Comparison of ENCODE assay signal across 26 cellular contexts in genomic region chr2:17375262-17375661, GRCh38.
DNase-seq lines count a peak whose midpoint lies in the region; ATAC-seq, FAIRE-seq and TF ChIP-seq lines count a peak whose summit lies in the region.
"Had no signal": no experiment of that assay in that cellular context is flagged by ENCODE, and none has a peak within 500 bp of the region (broad histone marks: within the 10 kb centered on the region; RNA-seq: fewer than 3 reads in every experiment).

No MANE protein-coding gene starts in this region.

- H3K9ac ChIP-seq in KMS-11 = peak overlapping the region; percentile 50
- H3K9ac ChIP-seq in neural cell (ENCODE audit: low read length) = no peak overlapping the region

- no peak for TF ChIP-seq CTCF in GM12865 (IDR thresholded peaks at IDR 0.05; ENCODE audit: insufficient read depth, low read depth, low read length, missing control alignments)
- TF ChIP-seq CTCF in KMS-11 (conservative IDR thresholded peaks at IDR 0.05; ENCODE audit: low read depth, low read length) = peak; percentile 26; the same call in 1 of the 2 replicates
- no peak for TF ChIP-seq CTCF in bronchial epithelial cell (IDR thresholded peaks at IDR 0.05; ENCODE audit: insufficient read depth, low read length, severe bottlenecking)
- TF ChIP-seq CTCF in neural cell (IDR thresholded peaks at IDR 0.05; ENCODE audit: poor library complexity, severe bottlenecking) = no peak
- no peak for TF ChIP-seq CTCF in WERI-Rb-1 (IDR thresholded peaks at IDR 0.05; ENCODE audit: low read depth, low read length)

- H3K9me3 ChIP-seq in neural cell (ENCODE audit: low read length) (no peaks in the 10 kb centered on the region), WERI-Rb-1 (ENCODE audit: severe bottlenecking) (peaks cover 4% of the 10 kb centered on the region)

- TF ChIP-seq EP300 in neural cell (conservative IDR thresholded peaks at IDR 0.05; ENCODE audit: poor library complexity, severe bottlenecking) = no peak

- H3K36me3 ChIP-seq in KMS-11 (ENCODE audit: insufficient read depth) (no peaks in the 10 kb centered on the region), bronchial epithelial cell (ENCODE audit: control insufficient read depth, insufficient read depth, low read length) (no peaks in the 10 kb centered on the region), neural cell (ENCODE audit: insufficient read depth, low read length) (no peaks in the 10 kb centered on the region), WERI-Rb-1 (no peaks in the 10 kb centered on the region)
- H3K36me3 ChIP-seq: cardiac muscle cell, tibial nerve had no signal

- TF ChIP-seq RAD21 in neural cell (conservative IDR thresholded peaks at IDR 0.05) = no peak

- H3K9me2 ChIP-seq in neural cell (ENCODE audit: insufficient read depth, low read length) = no peaks in the 10 kb centered on the region

- H4K20me1 ChIP-seq in KMS-11 (ENCODE audit: insufficient read depth) (no peaks in the 10 kb centered on the region), neural cell (ENCODE audit: insufficient read depth) (no peaks in the 10 kb centered on the region)

- DNase-seq in GM12865 (ENCODE audit: low read depth) = peak; percentile 2
- DNase-seq in bronchial epithelial cell (ENCODE audit: low read depth) = peak; percentile 39
- DNase-seq in midbrain (lab: John Stamatoyannopoulos, UW) = no peak
- no peak for DNase-seq in stimulated activated CD8-positive, alpha-beta memory T cell treated with anti-CD3 and anti-CD28 coated beads, Interleukin-4, amount 100 ng/mL, for 48 hours
- no peak for DNase-seq in WERI-Rb-1
- DNase-seq: activated CD4-positive, alpha-beta T cell treated with anti-CD3 and anti-CD28 coated beads, Interleukin-2, amount 50 U/mL, for 48 hours; activated gamma-delta T cell; CD4-positive, CD25-positive, alpha-beta regulatory T cell; DMS 273 treated with DMSO at 0.1 percent for 48 hours; erythroblast; foreskin melanocyte; GF-D8; H7; kidney glomerular epithelial cell; natural killer cell; NCI-H1436 treated with DMSO at 0.1 percent for 48 hours; NCI-H82; stimulated activated CD4-positive, alpha-beta T cell treated with anti-CD3 and anti-CD28 coated beads, Interleukin-4, amount 100 ng/mL, for 1 hour had no signal

- H2AFZ ChIP-seq in KMS-11 (ENCODE audit: low read depth) = peak overlapping the region; percentile 56
- H2AFZ ChIP-seq in neural cell (ENCODE audit: low read depth, low read length) = no peak overlapping the region

- H3K4me2 ChIP-seq in KMS-11 = peak overlapping the region; percentile 76
- H3K4me2 ChIP-seq in neural cell (ENCODE audit: low read length) = no peak overlapping the region
- H3K4me2 ChIP-seq: smooth muscle cell had no signal

- H3K27ac ChIP-seq in KMS-11 = peak overlapping the region; percentile 90
- H3K27ac ChIP-seq in neural cell (ENCODE audit: low read length) = no peak overlapping the region
- H3K27ac ChIP-seq in WERI-Rb-1 = no peak overlapping the region
- H3K27ac ChIP-seq: cardiac muscle cell, tibial nerve had no signal

- H3K4me3 ChIP-seq in GM12865 (ENCODE audit: low read depth, low read length) (no peak overlapping the region), KMS-11 (IDR thresholded peaks at IDR 0.05; ENCODE audit: insufficient read depth, low read depth, low read length) (no peak overlapping the region), bronchial epithelial cell (ENCODE audit: low read depth, low read length) (no peak overlapping the region), neural cell (ENCODE audit: low read length) (no peak overlapping the region), WERI-Rb-1 (ENCODE audit: low read depth, low read length) (no peak overlapping the region)
- H3K4me3 ChIP-seq: cardiac muscle cell, dorsolateral prefrontal cortex, smooth muscle cell, tibial nerve had no signal

- H3F3A ChIP-seq in neural cell (ENCODE audit: insufficient read depth, low read length, poor library complexity, severe bottlenecking) = no peaks in the 10 kb centered on the region

- no peaks in the 10 kb centered on the region for H3K79me2 ChIP-seq in KMS-11 (ENCODE audit: insufficient read depth, low read depth)
- H3K79me2 ChIP-seq in neural cell (replicated peaks; ENCODE audit: insufficient read depth, low read length) = no peaks in the 10 kb centered on the region

- no peak for ATAC-seq in HG02678 (IDR thresholded peaks at IDR 0.05; ENCODE audit: unreplicated experiment)
- ATAC-seq: natural killer cell, Panc1 had no signal

- FAIRE-seq in bronchial epithelial cell (lab: Jason Lieb, UNC) = no peak

- H3K27me3 ChIP-seq in KMS-11 (ENCODE audit: insufficient read depth, low read depth) (no peaks in the 10 kb centered on the region), bronchial epithelial cell (ENCODE audit: control insufficient read depth, insufficient read depth, low read length) (no peaks in the 10 kb centered on the region), neural cell (ENCODE audit: insufficient read depth, low read depth, low read length) (no peaks in the 10 kb centered on the region), WERI-Rb-1 (ENCODE audit: insufficient read depth, low read depth, severe bottlenecking) (no peaks in the 10 kb centered on the region)
- H3K27me3 ChIP-seq: dorsolateral prefrontal cortex, tibial nerve had no signal

- peaks cover 60% of the 10 kb centered on the region for H3K4me1 ChIP-seq in KMS-11 (ENCODE audit: low read depth, poor library complexity, severe bottlenecking)
- H3K4me1 ChIP-seq: tibial nerve had no signal

TF ChIP-seq in neural cell, 6 proteins besides CTCF, POLR2A, EP300 and RAD21:
- TF ChIP-seq EZH2 (IDR thresholded peaks at IDR 0.05; ENCODE audit: borderline replicate concordance, insufficient read depth, low read length, poor library complexity, severe bottlenecking) = no peak
- no peak for TF ChIP-seq MXI1 (conservative IDR thresholded peaks at IDR 0.05; ENCODE audit: poor library complexity, severe bottlenecking)
- TF ChIP-seq, protein P1, sequence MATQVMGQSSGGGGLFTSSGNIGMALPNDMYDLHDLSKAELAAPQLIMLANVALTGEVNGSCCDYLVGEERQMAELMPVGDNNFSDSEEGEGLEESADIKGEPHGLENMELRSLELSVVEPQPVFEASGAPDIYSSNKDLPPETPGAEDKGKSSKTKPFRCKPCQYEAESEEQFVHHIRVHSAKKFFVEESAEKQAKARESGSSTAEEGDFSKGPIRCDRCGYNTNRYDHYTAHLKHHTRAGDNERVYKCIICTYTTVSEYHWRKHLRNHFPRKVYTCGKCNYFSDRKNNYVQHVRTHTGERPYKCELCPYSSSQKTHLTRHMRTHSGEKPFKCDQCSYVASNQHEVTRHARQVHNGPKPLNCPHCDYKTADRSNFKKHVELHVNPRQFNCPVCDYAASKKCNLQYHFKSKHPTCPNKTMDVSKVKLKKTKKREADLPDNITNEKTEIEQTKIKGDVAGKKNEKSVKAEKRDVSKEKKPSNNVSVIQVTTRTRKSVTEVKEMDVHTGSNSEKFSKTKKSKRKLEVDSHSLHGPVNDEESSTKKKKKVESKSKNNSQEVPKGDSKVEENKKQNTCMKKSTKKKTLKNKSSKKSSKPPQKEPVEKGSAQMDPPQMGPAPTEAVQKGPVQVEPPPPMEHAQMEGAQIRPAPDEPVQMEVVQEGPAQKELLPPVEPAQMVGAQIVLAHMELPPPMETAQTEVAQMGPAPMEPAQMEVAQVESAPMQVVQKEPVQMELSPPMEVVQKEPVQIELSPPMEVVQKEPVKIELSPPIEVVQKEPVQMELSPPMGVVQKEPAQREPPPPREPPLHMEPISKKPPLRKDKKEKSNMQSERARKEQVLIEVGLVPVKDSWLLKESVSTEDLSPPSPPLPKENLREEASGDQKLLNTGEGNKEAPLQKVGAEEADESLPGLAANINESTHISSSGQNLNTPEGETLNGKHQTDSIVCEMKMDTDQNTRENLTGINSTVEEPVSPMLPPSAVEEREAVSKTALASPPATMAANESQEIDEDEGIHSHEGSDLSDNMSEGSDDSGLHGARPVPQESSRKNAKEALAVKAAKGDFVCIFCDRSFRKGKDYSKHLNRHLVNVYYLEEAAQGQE (IDR thresholded peaks at IDR 0.05; ENCODE audit: borderline replicate concordance) = no peak
- peak; percentile 29 for TF ChIP-seq POLR2AphosphoS5 (IDR thresholded peaks at IDR 0.05)
- peak; percentile 16 for TF ChIP-seq SMC3 (conservative IDR thresholded peaks at IDR 0.05; ENCODE audit: poor library complexity)
- TF ChIP-seq TAF1 (IDR thresholded peaks at IDR 0.05; ENCODE audit: low read depth) = no peak

Comparison
In these comparisons a context has a peak if more than half of its experiments do, and no peak if none do; other contexts are left out.
1. DNase-seq: peak in GM12865 (single experiment) and bronchial epithelial cell (single experiment); none in midbrain (single experiment), stimulated activated CD8-positive, alpha-beta memory T cell treated with anti-CD3 and anti-CD28 coated beads, Interleukin-4, amount 100 ng/mL, for 48 hours (single experiment) and WERI-Rb-1 (single experiment).